Comparison of ENCODE assay signal across 23 cellular contexts in the genomic region with DNA sequence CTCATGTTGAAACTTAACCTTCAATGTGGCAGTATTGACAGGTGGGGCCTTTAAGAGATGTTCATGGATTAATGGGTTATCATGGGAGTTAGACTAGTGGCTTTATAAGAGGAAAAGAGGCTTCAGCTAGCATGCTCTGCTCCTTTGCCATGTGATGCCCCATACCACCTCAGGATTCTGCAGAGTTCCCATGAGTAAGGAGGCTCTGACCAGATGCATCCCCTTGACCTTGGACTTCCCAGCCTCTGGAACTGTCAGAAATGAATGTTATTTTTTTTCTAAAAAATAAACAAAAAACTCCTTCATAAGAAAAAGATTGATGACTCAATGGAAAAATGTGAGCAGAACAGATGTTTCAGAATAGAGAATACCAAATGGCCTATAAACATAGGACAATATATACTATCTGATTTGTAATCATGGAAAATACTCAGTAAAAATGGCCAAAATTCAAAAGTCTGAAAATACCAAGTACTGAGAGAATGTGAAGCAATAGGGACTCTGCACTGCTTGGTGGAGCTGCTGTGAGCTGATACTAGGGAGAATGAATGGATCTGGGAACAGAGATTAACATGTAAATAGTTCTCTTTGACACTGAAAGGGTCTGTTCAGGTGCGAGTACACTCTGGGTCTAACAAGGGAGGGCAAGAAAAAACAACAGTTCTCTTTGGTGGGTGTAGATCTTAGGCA. TPM values are rescaled to one million over a fixed set of nuclear protein-coding genes. Genes with fewer than 3 reads are reported as not detected.
DNase-seq lines count a peak whose midpoint lies in the region; ATAC-seq and TF ChIP-seq lines count a peak whose summit lies in the region.
"Had no signal": no experiment of that assay in that cellular context is flagged by ENCODE, and none has a peak within 500 bp of the region (broad histone marks: within the 10 kb centered on the region; RNA-seq: fewer than 3 reads in every experiment).

No MANE protein-coding gene starts in this region.

- no peaks in the 10 kb centered on the region for H3K27me3 ChIP-seq in naive thymus-derived CD4-positive, alpha-beta T cell (ENCODE audit: control insufficient read depth in 2 of 2, insufficient read depth in 2 of 2, low read length in 2 of 2)
- H3K27me3 ChIP-seq: cardiac muscle cell, esophagus squamous epithelium, heart right ventricle, Peyer's patch had no signal

- peaks cover 58% of the 10 kb centered on the region for H3K4me1 Mint-ChIP-seq in activated CD4-positive, alpha-beta T cell treated with anti-CD3 and anti-CD28 coated beads, Interleukin-2, amount 10 ng/mL, durations not matched to agents 24 days and 14 days
- H3K4me1 Mint-ChIP-seq in effector memory CD8-positive, alpha-beta T cell (ENCODE audit: low read depth in 2 of 2), result peaks cover 51 to 77% of the 10 kb centered on the region in 2 donors
- peaks cover 49 to 86% (median 80%) of the 10 kb centered on the region in 7 donors for H3K4me1 Mint-ChIP-seq in naive thymus-derived CD4-positive, alpha-beta T cell

- DNase-seq in activated CD4-positive, alpha-beta T cell treated with anti-CD3 and anti-CD28 coated beads, Interleukin-2, amount 10 ng/mL, durations not matched to agents 24 days and 14 days, result no peak
- no peak for DNase-seq in activated CD4-positive, alpha-beta T cell treated with anti-CD3 and anti-CD28 coated beads for 4 hours
- DNase-seq in HFF-Myc (ENCODE audit: extremely low read depth, low read depth) (peak; percentile 17), LoVo (ENCODE audit: low spot score) (no peak)
- DNase-seq in effector memory CD8-positive, alpha-beta T cell, result no peak
- no peak for DNase-seq in naive thymus-derived CD4-positive, alpha-beta T cell
- DNase-seq: 8988T, activated T-cell treated with anti-CD3 and anti-CD28 coated beads for 4 hours, esophagus squamous epithelium, GF-D8, heart right ventricle, MM.1S, NCI-H1694 treated with DMSO at 0.1 percent for 48 hours, NCI-H2227 treated with DMSO at 0.1 percent for 48 hours, Peyer's patch, retina had no signal

- H3K27me3 Mint-ChIP-seq in activated CD4-positive, alpha-beta T cell treated with anti-CD3 and anti-CD28 coated beads, Interleukin-2, amount 10 ng/mL, durations not matched to agents 24 days and 14 days, result no peaks in the 10 kb centered on the region
- H3K27me3 Mint-ChIP-seq in effector memory CD8-positive, alpha-beta T cell, result no peaks in the 10 kb centered on the region
- no peaks in the 10 kb centered on the region for H3K27me3 Mint-ChIP-seq in naive thymus-derived CD4-positive, alpha-beta T cell
- H3K27me3 Mint-ChIP-seq: B cell had no signal

- H3K36me3 ChIP-seq in naive thymus-derived CD4-positive, alpha-beta T cell (ENCODE audit: control insufficient read depth in 2 of 3, insufficient read depth in 3 of 3, low read length in 3 of 3), result peaks cover 0 to 3% (median 3%) of the 10 kb centered on the region in 3 experiments
- H3K36me3 ChIP-seq: Peyer's patch had no signal

- peaks cover 33 to 39% of the 10 kb centered on the region in 2 donors for H3K4me1 ChIP-seq in naive thymus-derived CD4-positive, alpha-beta T cell (ENCODE audit: control insufficient read depth in 2 of 2, insufficient read depth in 2 of 2, low read length in 2 of 2)

- no peak overlapping the region for H3K4me3 ChIP-seq in HFF-Myc (replicated peaks; ENCODE audit: low read depth, low read length)
- no peak overlapping the region for H3K4me3 ChIP-seq in naive thymus-derived CD4-positive, alpha-beta T cell (ENCODE audit: low read length)
- H3K4me3 ChIP-seq: cardiac muscle cell, esophagus squamous epithelium, GM12878, heart right ventricle, Peyer's patch, SK-N-MC had no signal

- H3K36me3 Mint-ChIP-seq in activated CD4-positive, alpha-beta T cell treated with anti-CD3 and anti-CD28 coated beads, Interleukin-2, amount 10 ng/mL, durations not matched to agents 24 days and 14 days (ENCODE audit: low read depth), result peaks cover 50% of the 10 kb centered on the region
- peaks cover 22% of the 10 kb centered on the region for H3K36me3 Mint-ChIP-seq in effector memory CD8-positive, alpha-beta T cell (ENCODE audit: insufficient read depth)
- peaks cover 4 to 36% (median 21%) of the 10 kb centered on the region in 5 donors for H3K36me3 Mint-ChIP-seq in naive thymus-derived CD4-positive, alpha-beta T cell

- peaks cover 4% of the 10 kb centered on the region for H3K9me3 Mint-ChIP-seq in activated CD4-positive, alpha-beta T cell treated with anti-CD3 and anti-CD28 coated beads, Interleukin-2, amount 10 ng/mL, durations not matched to agents 24 days and 14 days
- H3K9me3 Mint-ChIP-seq in effector memory CD8-positive, alpha-beta T cell, result no peaks in the 10 kb centered on the region
- H3K9me3 Mint-ChIP-seq in naive thymus-derived CD4-positive, alpha-beta T cell, result no peaks in the 10 kb centered on the region
- H3K9me3 Mint-ChIP-seq: mesothelial cell of epicardium had no signal

- no peaks in the 10 kb centered on the region for H3K9me3 ChIP-seq in naive thymus-derived CD4-positive, alpha-beta T cell (ENCODE audit: control insufficient read depth in 2 of 3, low read length in 3 of 3)
- H3K9me3 ChIP-seq: esophagus squamous epithelium, heart right ventricle, Peyer's patch had no signal

- intact Hi-C loops in activated CD4-positive, alpha-beta T cell treated with anti-CD3 and anti-CD28 coated beads, Interleukin-2, amount 10 ng/mL, durations not matched to agents 24 days and 14 days (cut with micrococcal nuclease), result loop anchor here (2.0 kb wide), 1 partner anchor 14 kb away; no protein-coding TSS in a partner anchor
- intact Hi-C loops in naive thymus-derived CD4-positive, alpha-beta T cell (cut with micrococcal nuclease), result no loop called here

- H3K4me3 Mint-ChIP-seq in activated CD4-positive, alpha-beta T cell treated with anti-CD3 and anti-CD28 coated beads, Interleukin-2, amount 10 ng/mL, durations not matched to agents 24 days and 14 days, result no peak overlapping the region
- H3K4me3 Mint-ChIP-seq in effector memory CD8-positive, alpha-beta T cell, result peak overlapping the region; percentile 27 to 58
- H3K4me3 Mint-ChIP-seq in naive thymus-derived CD4-positive, alpha-beta T cell, result peak overlapping the region in 9 of 10 donors; percentile 3 to 81 (median 29)
- H3K4me3 Mint-ChIP-seq: B cell, mesothelial cell of epicardium had no signal

- H3K27ac ChIP-seq in naive thymus-derived CD4-positive, alpha-beta T cell (ENCODE audit: low read depth, low read length), result no peak overlapping the region
- H3K27ac ChIP-seq: cardiac muscle cell, esophagus squamous epithelium, heart right ventricle, Peyer's patch, SK-N-MC had no signal

- ATAC-seq in effector memory CD8-positive, alpha-beta T cell (replicated peaks), result no peak
- ATAC-seq in naive thymus-derived CD4-positive, alpha-beta T cell, result no peak
- ATAC-seq in GM19452 (IDR thresholded peaks at IDR 0.05; ENCODE audit: unreplicated experiment), result no peak
- ATAC-seq in GM19463 (IDR thresholded peaks at IDR 0.05; ENCODE audit: unreplicated experiment), result no peak
- ATAC-seq: GM12878, heart right ventricle had no signal

- TF ChIP-seq CTCF in HFF-Myc (IDR thresholded peaks at IDR 0.05; ENCODE audit: low read depth, low read length, missing control alignments), result no peak

- peak overlapping the region; percentile 34 for H3K27ac Mint-ChIP-seq in activated CD4-positive, alpha-beta T cell treated with anti-CD3 and anti-CD28 coated beads, Interleukin-2, amount 10 ng/mL, durations not matched to agents 24 days and 14 days
- peak overlapping the region; percentile 86 to 87 for H3K27ac Mint-ChIP-seq in effector memory CD8-positive, alpha-beta T cell
- peak overlapping the region in 6 of 9 donors; percentile 7 to 66 (median 23) for H3K27ac Mint-ChIP-seq in naive thymus-derived CD4-positive, alpha-beta T cell
- H3K27ac Mint-ChIP-seq: B cell, mesothelial cell of epicardium had no signal

- POLR2A ChIA-PET in naive thymus-derived CD4-positive, alpha-beta T cell (lab: Charles Lee), result interaction anchor here (0.6 to 2.5 kb wide), 2 partner anchors 7 to 1307 kb away, joined by 3 to 11 read pairs; a partner anchor contains a TSS

- CTCF ChIA-PET in naive thymus-derived CD4-positive, alpha-beta T cell (lab: Charles Lee), result no interaction called here

RNA-seq across cellular contexts. Expression of a gene that starts 7.4 kb away (rescaled TPM):
- total RNA-seq in activated CD4-positive, alpha-beta T cell treated with anti-CD3 and anti-CD28 coated beads, Interleukin-2, amount 10 ng/mL, durations not matched to agents 24 days and 14 days, result 12.5 and 13.7 TPM in 2 replicates
- 10 to 100 TPM; 12.8 to 42.1 (median 26.4) TPM for total RNA-seq in naive thymus-derived CD4-positive, alpha-beta T cell
- polyA plus RNA-seq in naive thymus-derived CD4-positive, alpha-beta T cell, result 10 to 100 TPM in 1 of 2 donors, 1 to 10 TPM in 1; 7.6 to 18.6 TPM

RNA-seq across cellular contexts. Expression of a gene that starts 25.7 kb away (rescaled TPM):
- 45.0 and 48.0 TPM in 2 replicates for total RNA-seq in activated CD4-positive, alpha-beta T cell treated with anti-CD3 and anti-CD28 coated beads, Interleukin-2, amount 10 ng/mL, durations not matched to agents 24 days and 14 days
- 10 to 100 TPM; 39.7 to 61.2 (median 44.9) TPM for total RNA-seq in naive thymus-derived CD4-positive, alpha-beta T cell
- 100 to 1,000 TPM in 1 of 2 donors, 10 to 100 TPM in 1; 74.9 to 114 TPM for polyA plus RNA-seq in naive thymus-derived CD4-positive, alpha-beta T cell

Comparison
In these comparisons a context has a peak if more than half of its experiments do, and no peak if none do; other contexts are left out.
1. H3K27ac Mint-ChIP-seq: peak in every context shown above with its lines; median percentile 86 in effector memory CD8-positive, alpha-beta T cell; 34 in activated CD4-positive, alpha-beta T cell treated with anti-CD3 and anti-CD28 coated beads, Interleukin-2, amount 10 ng/mL, durations not matched to agents 24 days and 14 days; 23 in naive thymus-derived CD4-positive, alpha-beta T cell.